Comparison of ENCODE assay signal across 35 cellular contexts in the genomic region with DNA sequence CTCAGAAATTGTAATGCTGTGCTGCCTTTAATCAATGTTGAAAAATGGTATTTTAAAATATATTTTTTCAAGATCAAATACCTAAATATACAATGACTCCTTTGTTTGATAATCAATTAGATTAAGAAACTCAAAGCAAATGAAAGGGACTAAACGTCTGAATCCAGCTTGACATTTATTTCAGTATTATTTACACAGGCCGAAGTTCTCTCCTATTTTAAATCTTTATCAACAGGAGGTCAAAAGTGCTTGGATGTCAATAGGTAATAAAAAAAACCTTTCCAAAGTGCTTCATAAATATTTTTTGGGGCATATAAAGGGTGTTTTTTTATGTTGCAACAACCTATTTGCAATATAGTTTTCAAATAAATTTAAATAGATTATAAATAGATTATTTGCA.
DNase-seq lines count a peak whose midpoint lies in the region; ATAC-seq, FAIRE-seq and TF ChIP-seq lines count a peak whose summit lies in the region.
"Had no signal": no experiment of that assay in that cellular context is flagged by ENCODE, and none has a peak within 500 bp of the region (broad histone marks: within the 10 kb centered on the region; RNA-seq: fewer than 3 reads in every experiment).

No MANE protein-coding gene starts in this region.

- intact Hi-C loops in prostate gland (cut with DNase I), result no loop called here
- intact Hi-C loops in posterior cingulate gyrus (cut with DNase I), result no loop called here

- no peaks in the 10 kb centered on the region for H3K36me3 ChIP-seq in H1 (ENCODE audit: control insufficient read depth in 2 of 4, insufficient read depth in 4 of 4, low read length in 3 of 4)
- H3K36me3 ChIP-seq in hepatocyte (replicated peaks; ENCODE audit: insufficient read depth, low read depth), result no peaks in the 10 kb centered on the region
- H3K36me3 ChIP-seq in smooth muscle cell (ENCODE audit: low read depth), result no peaks in the 10 kb centered on the region
- H3K36me3 ChIP-seq in prostate gland, result no peaks in the 10 kb centered on the region
- H3K36me3 ChIP-seq: BE2C; BLaER1; BLaER1 treated with 17β-estradiol and CSF1 and Interleukin-3, amounts not matched to agents 10 nM and 100 nM had no signal

- no peak overlapping the region for H2BK12ac ChIP-seq in H1 (ENCODE audit: low read depth, low read length)

- H3K9ac ChIP-seq in H1 (replicated peaks in 1 of 4; ENCODE audit: extremely low read depth in 1 of 4, low read depth in 3 of 4, low read length in 3 of 4) (no peak overlapping the region), smooth muscle cell (ENCODE audit: low read depth) (no peak overlapping the region)
- H3K9ac ChIP-seq: BLaER1; BLaER1 treated with 17β-estradiol and CSF1 and Interleukin-3, amounts not matched to agents 10 nM and 100 nM had no signal

- H3F3A ChIP-seq in smooth muscle cell (ENCODE audit: low read depth), result no peaks in the 10 kb centered on the region

- CTCF ChIA-PET in H1 (lab: Charles Lee; ENCODE audit: partially characterized antibody), result no interaction called here

- no peaks in the 10 kb centered on the region for H3K79me1 ChIP-seq in H1 (ENCODE audit: low read depth, low read length)

- H3K23ac ChIP-seq in H1 (ENCODE audit: insufficient read length), result no peak overlapping the region

- DNase-seq in H1 (ENCODE audit: low read depth in 1 of 2, low spot score in 2 of 2), result no peak
- DNase-seq in hepatocyte (ENCODE audit: low spot score), result no peak
- DNase-seq in left lobe of liver (ENCODE audit: low spot score), result no peak
- DNase-seq in smooth muscle cell (lab: John Stamatoyannopoulos, UW; ENCODE audit: unreplicated experiment), result no peak
- DNase-seq in prostate gland (ENCODE audit: low spot score), result no peak
- no peak for DNase-seq in posterior cingulate gyrus
- DNase-seq in SHP77 (lab: John Stamatoyannopoulos, UW), result no peak
- DNase-seq: 8988T; ACHN; AML-193; BE2C; C1 segment of cervical spinal cord; Caco-2; Calu3; CD4-positive, alpha-beta memory T cell; CD4-positive, alpha-beta T cell; CD4-positive, CD25-positive, alpha-beta regulatory T cell; CD8-positive, alpha-beta memory T cell; CD8-positive, alpha-beta T cell; COR-L47; DMS 273 treated with DMSO at 0.1 percent for 48 hours; DMS153; DMS53; DMS79; DMS79 treated with DMSO at 0.1 percent for 48 hours; DND-41; EL had no signal

- no peak overlapping the region for H2BK15ac ChIP-seq in H1 (ENCODE audit: low read length)

- no peak for FAIRE-seq in H1 (lab: Jason Lieb, UNC)
- FAIRE-seq: A204.1, A549, D721Med had no signal

- ATAC-seq in left lobe of liver (peak; percentile 75), GM19397 (IDR thresholded peaks at IDR 0.05; ENCODE audit: unreplicated experiment) (no peak)
- ATAC-seq: A549; CD8-positive, alpha-beta T cell had no signal

- no peak overlapping the region for H3K4me2 ChIP-seq in H1 (ENCODE audit: insufficient read depth in 1 of 2, low read depth in 2 of 2, low read length in 2 of 2)
- peak overlapping the region; percentile 52 for H3K4me2 ChIP-seq in hepatocyte
- H3K4me2 ChIP-seq in smooth muscle cell, result no peak overlapping the region
- H3K4me2 ChIP-seq: A549; BLaER1; BLaER1 treated with 17β-estradiol and CSF1 and Interleukin-3, amounts not matched to agents 10 nM and 100 nM had no signal

- H2AK5ac ChIP-seq in H1 (ENCODE audit: low read depth, low read length), result no peak overlapping the region

- no peak overlapping the region for H4K8ac ChIP-seq in H1 (ENCODE audit: extremely low read depth, insufficient read depth, low read length)

- H3K4me3 ChIP-seq in H1 (ENCODE audit: extremely low read depth in 1 of 4, insufficient read depth in 2 of 4, low read depth in 3 of 4, low read length in 4 of 4) (no peak overlapping the region), hepatocyte (no peak overlapping the region), smooth muscle cell (peak overlapping the region; percentile 13), prostate gland (no peak overlapping the region)
- H3K4me3 ChIP-seq: A549; BLaER1; BLaER1 treated with 17β-estradiol and CSF1 and Interleukin-3, amounts not matched to agents 10 nM and 100 nM had no signal

- no peaks in the 10 kb centered on the region for H3K9me2 ChIP-seq in hepatocyte (replicated peaks; ENCODE audit: insufficient read depth)

- H3K9me3 ChIP-seq in H1 (ENCODE audit: insufficient read depth in 2 of 2, low read depth in 1 of 2, low read length in 1 of 2) (no peaks in the 10 kb centered on the region), hepatocyte (ENCODE audit: low read depth) (no peaks in the 10 kb centered on the region), smooth muscle cell (replicated peaks; ENCODE audit: low read depth) (no peaks in the 10 kb centered on the region), prostate gland (no peaks in the 10 kb centered on the region)
- H3K9me3 ChIP-seq: A549; BE2C; BLaER1; BLaER1 treated with 17β-estradiol and CSF1 and Interleukin-3, amounts not matched to agents 10 nM and 100 nM had no signal

- H2BK120ac ChIP-seq in H1 (replicated peaks; ENCODE audit: low read depth, low read length), result no peak overlapping the region

- peaks cover 0 to 1% of the 10 kb centered on the region in 2 experiments for H4K20me1 ChIP-seq in H1 (replicated peaks in 1 of 2; ENCODE audit: control insufficient read depth in 1 of 2, insufficient read depth in 2 of 2, low read length in 2 of 2)
- no peaks in the 10 kb centered on the region for H4K20me1 ChIP-seq in hepatocyte (ENCODE audit: insufficient read depth, poor library complexity, severe bottlenecking)
- H4K20me1 ChIP-seq in smooth muscle cell (ENCODE audit: low read depth), result no peaks in the 10 kb centered on the region
- H4K20me1 ChIP-seq: BLaER1; BLaER1 treated with 17β-estradiol and CSF1 and Interleukin-3, amounts not matched to agents 10 nM and 100 nM had no signal

- no peak overlapping the region for H2BK20ac ChIP-seq in H1 (ENCODE audit: low read length)

- H4K91ac ChIP-seq in H1 (replicated peaks; ENCODE audit: insufficient read length, low read length), result no peak overlapping the region

- 89% methylated on average over 2 of the region's 2 CpGs; no CpG with 5 or more reads in 1 of the 2 experiments for WGBS in H1 (ENCODE audit: extremely low coverage in 1 of 2, insufficient coverage in 1 of 2, insufficient read length in 1 of 2, insufficient replicate concordance in 2 of 2, low coverage in 1 of 2, low lambda C conversion rate in 2 of 2, missing lambda C conversion rate in 1 of 2), 2 experiments
- WGBS in hepatocyte (ENCODE audit: low lambda C conversion rate, missing lambda C conversion rate), result 36% methylated on average over 2 of the region's 2 CpGs
- 82% methylated on average over 2 of the region's 2 CpGs for WGBS in smooth muscle cell (ENCODE audit: low lambda C conversion rate)
- 29% methylated on average over 2 of the region's 2 CpGs for WGBS in prostate gland

- H3K27me3 ChIP-seq in H1 (replicated peaks in 1 of 4; ENCODE audit: control insufficient read depth in 3 of 4, extremely low read depth in 1 of 4, insufficient read depth in 3 of 4, low read length in 3 of 4) (no peaks in the 10 kb centered on the region), hepatocyte (no peaks in the 10 kb centered on the region), smooth muscle cell (ENCODE audit: low read depth) (no peaks in the 10 kb centered on the region), prostate gland (replicated peaks; ENCODE audit: insufficient read depth) (no peaks in the 10 kb centered on the region)
- H3K27me3 ChIP-seq: BE2C; BLaER1; BLaER1 treated with 17β-estradiol and CSF1 and Interleukin-3, amounts not matched to agents 10 nM and 100 nM had no signal

- H2BK5ac ChIP-seq in H1 (ENCODE audit: low read depth, low read length), result no peak overlapping the region

- TF ChIP-seq RAD21 in H1 (IDR thresholded peaks at IDR 0.05 in 1 of 2, conservative IDR thresholded peaks at IDR 0.05 in 1 of 2; ENCODE audit: low read depth in 2 of 2, low read length in 2 of 2), result no peak

- TF ChIP-seq CTCF in H1 (IDR thresholded peaks at IDR 0.05; ENCODE audit: control extremely low read depth in 1 of 3, insufficient read depth in 1 of 3, low read depth in 1 of 3, low read length in 3 of 3) (no peak), hepatocyte (IDR thresholded peaks at IDR 0.05; ENCODE audit: poor library complexity) (no peak), smooth muscle cell (IDR thresholded peaks at IDR 0.05; ENCODE audit: borderline replicate concordance, insufficient read depth, poor library complexity, severe bottlenecking) (no peak), prostate gland (IDR thresholded peaks at IDR 0.05) (no peak)

- POLR2A ChIA-PET in H1 (lab: Charles Lee; ENCODE audit: partially characterized antibody), result no interaction called here

- no peak overlapping the region for H4K5ac ChIP-seq in H1 (ENCODE audit: insufficient read length, low read depth, low read length)

- TF ChIP-seq POLR2A in H1 (IDR thresholded peaks at IDR 0.05; ENCODE audit: control extremely low read depth in 1 of 2, low read depth in 2 of 2, low read length in 2 of 2) (no peak), prostate gland (IDR thresholded peaks at IDR 0.05) (no peak)

- H3K14ac ChIP-seq in H1 (ENCODE audit: insufficient read length), result no peak overlapping the region

- peak overlapping the region; percentile 31; the same call in 1 of the 2 replicates for H2AFZ ChIP-seq in H1 (ENCODE audit: low read length)
- no peak overlapping the region for H2AFZ ChIP-seq in hepatocyte
- H2AFZ ChIP-seq in smooth muscle cell (ENCODE audit: low read depth), result no peak overlapping the region

- no peak overlapping the region for H3K18ac ChIP-seq in H1 (ENCODE audit: extremely low read depth, low read length)

- H3K27ac ChIP-seq in H1 (ENCODE audit: low read depth, low read length) (no peak overlapping the region), hepatocyte (peak overlapping the region; percentile 20), smooth muscle cell (ENCODE audit: low read depth) (no peak overlapping the region), prostate gland (no peak overlapping the region)
- H3K27ac ChIP-seq: 22Rv1; A549; BLaER1; BLaER1 treated with 17β-estradiol and CSF1 and Interleukin-3, amounts not matched to agents 10 nM and 100 nM; C4-2B had no signal

- no peak for TF ChIP-seq EP300 in H1 (IDR thresholded peaks at IDR 0.05; ENCODE audit: borderline replicate concordance in 1 of 2, low read depth in 2 of 2, low read length in 2 of 2)

- H3K23me2 ChIP-seq in H1 (ENCODE audit: low read depth, low read length), result no peaks in the 10 kb centered on the region

- no peaks in the 10 kb centered on the region for H3K79me2 ChIP-seq in H1 (ENCODE audit: control insufficient read depth in 1 of 2, insufficient read depth in 2 of 2, low read length in 2 of 2)
- H3K79me2 ChIP-seq in hepatocyte, result no peaks in the 10 kb centered on the region
- no peaks in the 10 kb centered on the region for H3K79me2 ChIP-seq in smooth muscle cell (ENCODE audit: low read depth)

- no peaks in the 10 kb centered on the region for H3K4me1 ChIP-seq in H1 (replicated peaks in 1 of 4; ENCODE audit: control insufficient read depth in 3 of 4, insufficient read depth in 4 of 4, low read length in 3 of 4)
- H3K4me1 ChIP-seq in hepatocyte (ENCODE audit: insufficient read depth), result no peaks in the 10 kb centered on the region
- H3K4me1 ChIP-seq in smooth muscle cell (ENCODE audit: low read depth), result no peaks in the 10 kb centered on the region
- H3K4me1 ChIP-seq in prostate gland (replicated peaks), result no peaks in the 10 kb centered on the region
- H3K4me1 ChIP-seq: A549; BE2C; BLaER1; BLaER1 treated with 17β-estradiol and CSF1 and Interleukin-3, amounts not matched to agents 10 nM and 100 nM; Caco-2 had no signal

- H3K56ac ChIP-seq in H1 (replicated peaks; ENCODE audit: insufficient read length, low read depth, low read length), result no peak overlapping the region

- H3K4ac ChIP-seq in H1 (replicated peaks; ENCODE audit: insufficient read length, low read depth, low read length), result no peak overlapping the region
